Comparison of ENCODE assay signal across 8 cellular contexts in the genomic region with DNA sequence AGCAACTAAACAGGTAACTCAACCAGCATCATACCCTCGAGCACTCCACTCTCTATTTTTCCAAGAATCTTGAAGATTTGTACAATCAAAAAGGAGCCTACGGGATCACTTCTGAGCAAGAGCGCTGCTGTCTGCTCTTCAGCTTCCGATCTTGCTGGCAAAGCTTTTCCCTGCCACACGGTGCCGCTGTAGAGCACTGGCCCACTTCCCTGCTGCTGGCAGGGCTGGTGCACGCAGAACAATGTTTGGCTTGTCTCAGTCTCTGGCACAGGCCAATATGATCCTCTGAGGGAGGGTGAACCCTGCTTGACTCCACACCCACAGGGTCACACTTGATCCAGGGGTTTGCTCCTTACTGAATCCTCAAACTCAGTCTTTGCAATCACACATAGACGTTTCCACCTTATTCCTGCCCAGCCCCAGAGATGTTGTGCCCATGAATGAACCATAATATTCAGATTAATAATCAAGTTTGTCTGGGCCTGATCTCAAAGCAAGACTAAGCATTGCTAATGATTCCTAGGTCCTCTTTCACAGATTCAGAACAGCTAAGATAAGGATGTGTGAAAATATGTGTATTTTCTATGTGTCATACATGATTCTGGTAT.
A peak's percentile ranks its signal among the peaks of the same experiment; 100 is the strongest.
DNase-seq lines count a peak whose midpoint lies in the region; ATAC-seq and TF ChIP-seq lines count a peak whose summit lies in the region.

No MANE protein-coding gene starts in this region.

- H3K4me1 ChIP-seq in foreskin keratinocyte, result peaks cover 5% of the 10 kb centered on the region
- peaks cover 34% of the 10 kb centered on the region for H3K4me1 ChIP-seq in osteoblast (ENCODE audit: insufficient read depth, low read length)

- no peaks in the 10 kb centered on the region for H3K9me3 ChIP-seq in osteoblast (ENCODE audit: low read depth, low read length)

- TF ChIP-seq CTCF in foreskin keratinocyte (conservative IDR thresholded peaks at IDR 0.05) (peak; percentile 87), osteoblast (IDR thresholded peaks at IDR 0.05; ENCODE audit: extremely low read depth, low read depth, low read length) (peak; percentile 90)

- H4K20me1 ChIP-seq in osteoblast (ENCODE audit: insufficient read depth, low read length), result no peaks in the 10 kb centered on the region

- no peaks in the 10 kb centered on the region for H3K79me2 ChIP-seq in osteoblast (ENCODE audit: insufficient read depth, low read length)

- no peak overlapping the region for H3K4me2 ChIP-seq in osteoblast (ENCODE audit: insufficient read depth, low read length)

- H3K27me3 ChIP-seq in foreskin keratinocyte, result peaks cover 4% of the 10 kb centered on the region
- no peaks in the 10 kb centered on the region for H3K27me3 ChIP-seq in osteoblast (ENCODE audit: insufficient read depth, low read length)

- no peak overlapping the region for H3K4me3 ChIP-seq in osteoblast (ENCODE audit: insufficient read depth, low read length)

- DNase-seq in activated T-cell treated with anti-CD3 and anti-CD28 coated beads for 1 hour (ENCODE audit: low read depth) (peak; percentile 4), activated T-cell treated with anti-CD3 and anti-CD28 coated beads for 4 hours (no peak), NCI-H2029 (lab: John Stamatoyannopoulos, UW) (peak; percentile 58), activated T-cell treated with anti-CD3 and anti-CD28 coated beads for 48 hours (ENCODE audit: low read depth) (peak; percentile 49), foreskin keratinocyte (peak in 1 of 2 donors; percentile 42), osteoblast (ENCODE audit: insufficient read length, low spot score, missing footprints) (peak; percentile 46)

- H3K36me3 ChIP-seq in osteoblast (ENCODE audit: insufficient read depth, low read length), result no peaks in the 10 kb centered on the region

- no peak overlapping the region for H2AFZ ChIP-seq in osteoblast (ENCODE audit: low read length)

- ATAC-seq in HG02623 (IDR thresholded peaks at IDR 0.05; ENCODE audit: unreplicated experiment) (peak; percentile 81), foreskin keratinocyte (peak; percentile 85), HG03097 (IDR thresholded peaks at IDR 0.05; ENCODE audit: low FRiP score, unreplicated experiment) (no peak)

- H3K27ac ChIP-seq in foreskin keratinocyte, result no peak overlapping the region
- H3K27ac ChIP-seq in osteoblast (ENCODE audit: low read depth, low read length), result no peak overlapping the region
